30 cellular contexts compared by ENCODE assay signal in the genomic region with DNA sequence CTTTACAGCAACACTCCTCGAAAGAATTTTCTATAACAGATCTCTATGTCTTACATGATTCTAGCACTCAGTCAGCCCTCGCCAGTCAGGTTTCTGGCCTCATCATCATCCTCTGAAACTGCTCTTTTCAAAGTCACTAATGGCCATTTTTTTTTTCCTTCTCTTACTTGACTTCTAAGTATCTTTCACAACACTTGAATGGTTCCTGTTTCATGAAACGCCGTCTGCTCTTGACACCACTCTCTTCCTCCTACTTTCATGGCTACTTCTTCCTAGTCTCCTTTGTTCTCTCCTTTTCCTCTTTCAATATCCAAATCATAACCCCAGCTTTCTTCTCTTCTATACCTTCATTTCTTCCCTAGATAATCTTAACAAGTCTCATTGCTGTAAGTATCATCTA.
DNase-seq lines count a peak whose midpoint lies in the region; ATAC-seq and TF ChIP-seq lines count a peak whose summit lies in the region.
"Had no signal": no experiment of that assay in that cellular context is flagged by ENCODE, and none has a peak within 500 bp of the region (broad histone marks: within the 10 kb centered on the region; RNA-seq: fewer than 3 reads in every experiment).

No MANE protein-coding gene starts in this region.

- H3K27me3 ChIP-seq in esophagus muscularis mucosa, result no peaks in the 10 kb centered on the region
- H3K27me3 ChIP-seq: adrenal gland, BE2C, brain microvascular endothelial cell, spleen had no signal

- no peaks in the 10 kb centered on the region for H3K9me3 ChIP-seq in esophagus muscularis mucosa
- H3K9me3 ChIP-seq: adrenal gland, BE2C, spleen had no signal

- TF ChIP-seq CTCF in esophagus muscularis mucosa (IDR thresholded peaks at IDR 0.05), result no peak

- H3K4me3 ChIP-seq in esophagus muscularis mucosa, result no peak overlapping the region
- H3K4me3 ChIP-seq: adrenal gland, SK-N-MC, spleen had no signal

- no peaks in the 10 kb centered on the region for H3K4me1 ChIP-seq in esophagus muscularis mucosa
- H3K4me1 ChIP-seq: adrenal gland, BE2C, spleen had no signal

- peak; percentile 48 for DNase-seq in SIG-M5 treated with dmso at 0.1 percent for 504 hours (lab: John Stamatoyannopoulos, UW; ENCODE audit: unreplicated experiment)
- no peak for DNase-seq in SIG-M5 (lab: John Stamatoyannopoulos, UW)
- peak; percentile 11 for DNase-seq in OCI-M1 (lab: John Stamatoyannopoulos, UW)
- peak; percentile 31 for DNase-seq in esophagus muscularis mucosa (ENCODE audit: extremely low spot score)
- no peak for DNase-seq in NCI-H2227 (lab: John Stamatoyannopoulos, UW; ENCODE audit: unreplicated experiment)
- DNase-seq in mesenteric fat pad (ENCODE audit: low spot score), result no peak
- DNase-seq: 8988T; activated CD8-positive, alpha-beta T cell treated with anti-CD3 and anti-CD28 coated beads for 36 hours; activated gamma-delta T cell treated with Interleukin-2 at 50 U/mL for 16 hours; activated T-cell treated with anti-CD3 and anti-CD28 coated beads for 4 hours; adrenal gland; BE2C; brain microvascular endothelial cell; COR-L47; effector CD8-positive, alpha-beta T cell; IMR-90; kidney; MM.1S; NCI-H1694 treated with DMSO at 0.1 percent for 48 hours; NCI-H2227 treated with DMSO at 0.1 percent for 48 hours; NCI-H82; occipital lobe; spleen; stimulated activated CD4-positive, alpha-beta T cell treated with anti-CD3 and anti-CD28 coated beads, Interleukin-4, amount 100 ng/mL, for 4 hours; stimulated activated naive CD8-positive, alpha-beta T cell treated with anti-CD3 and anti-CD28 coated beads, Interleukin-15, Interleukin-2, amounts not matched to agents 100 U/mL and 50 U/mL, for 24 hours had no signal

- no peak overlapping the region for H3K27ac ChIP-seq in esophagus muscularis mucosa (replicated peaks in 1 of 4)
- H3K27ac ChIP-seq: adrenal gland, brain microvascular endothelial cell, SK-N-MC, spleen had no signal

- TF ChIP-seq POLR2A in esophagus muscularis mucosa (IDR thresholded peaks at IDR 0.05; ENCODE audit: low read depth), result no peak

- no peak for TF ChIP-seq EP300 in esophagus muscularis mucosa (IDR thresholded peaks at IDR 0.05)

- WGBS in esophagus muscularis mucosa, result 81% methylated on average over 4 of the region's 4 CpGs

- intact Hi-C loops in esophagus muscularis mucosa (cut with DNase I), result no loop called here

- H3K36me3 ChIP-seq in esophagus muscularis mucosa, result no peaks in the 10 kb centered on the region
- H3K36me3 ChIP-seq: adrenal gland, BE2C, brain microvascular endothelial cell, spleen had no signal

- ATAC-seq in HG03565 (IDR thresholded peaks at IDR 0.05; ENCODE audit: unreplicated experiment) (no peak), GM18519 (IDR thresholded peaks at IDR 0.05; ENCODE audit: low FRiP score, unreplicated experiment) (no peak)
- ATAC-seq: activated CD4-positive, CD25-positive, alpha-beta regulatory T cell treated with anti-CD3 and anti-CD28 coated beads, Interleukin-2, amount 50 U/mL, for 24 hours; activated CD8-positive, alpha-beta T cell treated with anti-CD3 and anti-CD28 coated beads for 36 hours; esophagus mucosa; stimulated activated naive CD8-positive, alpha-beta T cell treated with anti-CD3 and anti-CD28 coated beads, Interleukin-15, Interleukin-2, amounts not matched to agents 100 U/mL and 50 U/mL, for 24 hours had no signal

Comparison
In these comparisons a context has a peak if more than half of its experiments do, and no peak if none do; other contexts are left out.
1. DNase-seq: peak in SIG-M5 treated with dmso at 0.1 percent for 504 hours (single experiment), OCI-M1 (single experiment) and esophagus muscularis mucosa (single experiment); none in SIG-M5 (single experiment), NCI-H2227 (single experiment) and mesenteric fat pad (single experiment).